Comparison of ENCODE assay signal across 13 cellular contexts in genomic region chr3:71355862-71356261, GRCh38.
DNase-seq lines count a peak whose midpoint lies in the region; ATAC-seq and TF ChIP-seq lines count a peak whose summit lies in the region.
"Had no signal": no experiment of that assay in that cellular context is flagged by ENCODE, and none has a peak within 500 bp of the region (broad histone marks: within the 10 kb centered on the region; RNA-seq: fewer than 3 reads in every experiment).

No MANE protein-coding gene starts in this region.

- peaks cover 4% of the 10 kb centered on the region for H3K36me3 ChIP-seq in CD4-positive, CD25-positive, alpha-beta regulatory T cell (ENCODE audit: control insufficient read depth, insufficient read depth, low read length)
- H3K36me3 ChIP-seq in Karpas-422 (ENCODE audit: insufficient read depth, low read length) (peaks cover 5% of the 10 kb centered on the region; the same call in 1 of the 2 replicates), ascending aorta (no peaks in the 10 kb centered on the region)
- H3K36me3 ChIP-seq: BE2C had no signal

- no peaks in the 10 kb centered on the region for H4K20me1 ChIP-seq in Karpas-422 (ENCODE audit: insufficient read depth, low read depth, low read length)

- H3K79me2 ChIP-seq in Karpas-422 (ENCODE audit: low read length), result peaks cover 98% of the 10 kb centered on the region

- peak overlapping the region; percentile 56 for H3K27ac ChIP-seq in CD4-positive, CD25-positive, alpha-beta regulatory T cell (ENCODE audit: insufficient read depth, low read length, poor library complexity, severe bottlenecking)
- H3K27ac ChIP-seq in Karpas-422 (ENCODE audit: low read length), result peak overlapping the region; percentile 79
- no peak overlapping the region for H3K27ac ChIP-seq in ascending aorta

- H3K4me1 ChIP-seq in CD4-positive, CD25-positive, alpha-beta regulatory T cell (ENCODE audit: control insufficient read depth, insufficient read depth, low read length, poor library complexity, severe bottlenecking), result peaks cover 55% of the 10 kb centered on the region
- H3K4me1 ChIP-seq in Karpas-422 (ENCODE audit: low read length), result peaks cover 98% of the 10 kb centered on the region
- H3K4me1 ChIP-seq in ascending aorta, result peaks cover 2 to 8% of the 10 kb centered on the region in 2 donors

- peaks cover 48% of the 10 kb centered on the region for H3K36me3 Mint-ChIP-seq in CD4-positive, CD25-positive, alpha-beta regulatory T cell
- peaks cover 1% of the 10 kb centered on the region for H3K36me3 Mint-ChIP-seq in activated naive CD4-positive, alpha-beta T cell treated with anti-CD3 and anti-CD28 coated beads for 36 hours (ENCODE audit: low read depth)

- peak overlapping the region; percentile 45 for H3K4me2 ChIP-seq in Karpas-422 (ENCODE audit: low read depth, low read length, poor library complexity, severe bottlenecking)

- DNase-seq in CD4-positive, CD25-positive, alpha-beta regulatory T cell, result peak in 1 of 3 donors; percentile 68
- DNase-seq in Karpas-422, result no peak
- peak; percentile 61 for DNase-seq in activated naive CD4-positive, alpha-beta T cell treated with anti-CD3 and anti-CD28 coated beads for 36 hours
- peak; percentile 59 for DNase-seq in stimulated activated CD4-positive, alpha-beta T cell treated with anti-CD3 and anti-CD28 coated beads, Interleukin-1b, Interleukin-23, amount 100 ng/mL, for 48 hours
- no peak for DNase-seq in ascending aorta (ENCODE audit: low spot score in 2 of 2)
- DNase-seq: BE2C, cerebellar nuclear complex, mammary epithelial cell, NCI-H2107, Right ventricle myocardium superior had no signal

- ATAC-seq in CD4-positive, CD25-positive, alpha-beta regulatory T cell (ENCODE audit: low read depth in 2 of 2), result peak in 1 of 2 donors; percentile 33
- ATAC-seq in GM19395 (IDR thresholded peaks at IDR 0.05; ENCODE audit: unreplicated experiment) (no peak), HG03520 (IDR thresholded peaks at IDR 0.05; ENCODE audit: unreplicated experiment) (no peak)

- CTCF ChIA-PET in activated naive CD4-positive, alpha-beta T cell treated with anti-CD3 and anti-CD28 coated beads for 36 hours (lab: Charles Lee), result interaction anchor here (0.6 to 1.5 kb wide), 6 partner anchors 16 to 159 kb away, joined by 3 to 7 read pairs (median 6); no protein-coding TSS in a partner anchor

- peak overlapping the region; percentile 86 to 94 (median 93) for H3K27ac Mint-ChIP-seq in CD4-positive, CD25-positive, alpha-beta regulatory T cell
- H3K27ac Mint-ChIP-seq in activated naive CD4-positive, alpha-beta T cell treated with anti-CD3 and anti-CD28 coated beads for 36 hours, result peak overlapping the region; percentile 8

- H3K9me3 ChIP-seq in CD4-positive, CD25-positive, alpha-beta regulatory T cell (ENCODE audit: control insufficient read depth in 2 of 2, low read length in 2 of 2), result no peaks in the 10 kb centered on the region
- H3K9me3 ChIP-seq in Karpas-422 (ENCODE audit: low read length) (no peaks in the 10 kb centered on the region), ascending aorta (no peaks in the 10 kb centered on the region)
- H3K9me3 ChIP-seq: BE2C had no signal

- TF ChIP-seq CTCF in ascending aorta (IDR thresholded peaks at IDR 0.05), result no peak

- H3K27me3 Mint-ChIP-seq in CD4-positive, CD25-positive, alpha-beta regulatory T cell, result no peaks in the 10 kb centered on the region
- H3K27me3 Mint-ChIP-seq in activated naive CD4-positive, alpha-beta T cell treated with anti-CD3 and anti-CD28 coated beads for 36 hours (ENCODE audit: low read depth), result no peaks in the 10 kb centered on the region

- H3K4me3 ChIP-seq in CD4-positive, CD25-positive, alpha-beta regulatory T cell (ENCODE audit: low read depth, low read length), result peak overlapping the region; percentile 29
- H3K4me3 ChIP-seq in Karpas-422 (ENCODE audit: low read length), result no peak overlapping the region
- no peak overlapping the region for H3K4me3 ChIP-seq in ascending aorta

- H2AFZ ChIP-seq in Karpas-422 (ENCODE audit: low read length), result no peak overlapping the region

- H3K9me3 Mint-ChIP-seq in CD4-positive, CD25-positive, alpha-beta regulatory T cell, result peaks cover 0 to 1% (median 0%) of the 10 kb centered on the region in 7 donors
- no peaks in the 10 kb centered on the region for H3K9me3 Mint-ChIP-seq in activated naive CD4-positive, alpha-beta T cell treated with anti-CD3 and anti-CD28 coated beads for 36 hours
- H3K9me3 Mint-ChIP-seq: neural crest cell had no signal

- intact Hi-C loops in activated naive CD4-positive, alpha-beta T cell treated with anti-CD3 and anti-CD28 coated beads for 36 hours (cut with micrococcal nuclease), result loop anchor here (1.0 to 5.0 kb wide), 3 partner anchors 129 to 584 kb away; no protein-coding TSS in a partner anchor
- intact Hi-C loops in ascending aorta (cut with DNase I), result no loop called here

- no peaks in the 10 kb centered on the region for H3K27me3 ChIP-seq in CD4-positive, CD25-positive, alpha-beta regulatory T cell (ENCODE audit: control insufficient read depth, insufficient read depth, low read length)
- H3K27me3 ChIP-seq in Karpas-422 (ENCODE audit: low read length), result no peaks in the 10 kb centered on the region
- no peaks in the 10 kb centered on the region for H3K27me3 ChIP-seq in ascending aorta
- H3K27me3 ChIP-seq: BE2C had no signal

- no peaks in the 10 kb centered on the region for H3K9me2 ChIP-seq in Karpas-422 (replicated peaks; ENCODE audit: insufficient read depth, low read length)

- H3K9ac ChIP-seq in Karpas-422 (ENCODE audit: low read length), result peak overlapping the region; percentile 27; the same call in 1 of the 2 replicates

- peak overlapping the region; percentile 59 to 82 (median 71) for H3K4me3 Mint-ChIP-seq in CD4-positive, CD25-positive, alpha-beta regulatory T cell
- no peak overlapping the region for H3K4me3 Mint-ChIP-seq in activated naive CD4-positive, alpha-beta T cell treated with anti-CD3 and anti-CD28 coated beads for 36 hours
- H3K4me3 Mint-ChIP-seq: neural crest cell had no signal

- peaks cover 44 to 90% (median 70%) of the 10 kb centered on the region in 4 donors for H3K4me1 Mint-ChIP-seq in CD4-positive, CD25-positive, alpha-beta regulatory T cell
- H3K4me1 Mint-ChIP-seq in activated naive CD4-positive, alpha-beta T cell treated with anti-CD3 and anti-CD28 coated beads for 36 hours (ENCODE audit: low read depth), result peaks cover 70% of the 10 kb centered on the region

Comparison
In these comparisons a context has a peak if more than half of its experiments do, and no peak if none do; other contexts are left out.
1. DNase-seq: peak in activated naive CD4-positive, alpha-beta T cell treated with anti-CD3 and anti-CD28 coated beads for 36 hours (single experiment) and stimulated activated CD4-positive, alpha-beta T cell treated with anti-CD3 and anti-CD28 coated beads, Interleukin-1b, Interleukin-23, amount 100 ng/mL, for 48 hours (single experiment); none in Karpas-422 (single experiment) and ascending aorta (0 of 2).
2. H3K27ac ChIP-seq: peak in CD4-positive, CD25-positive, alpha-beta regulatory T cell (single experiment) and Karpas-422 (single experiment); none in ascending aorta (0 of 2).